25 cellular contexts compared by ENCODE assay signal in the genomic region with DNA sequence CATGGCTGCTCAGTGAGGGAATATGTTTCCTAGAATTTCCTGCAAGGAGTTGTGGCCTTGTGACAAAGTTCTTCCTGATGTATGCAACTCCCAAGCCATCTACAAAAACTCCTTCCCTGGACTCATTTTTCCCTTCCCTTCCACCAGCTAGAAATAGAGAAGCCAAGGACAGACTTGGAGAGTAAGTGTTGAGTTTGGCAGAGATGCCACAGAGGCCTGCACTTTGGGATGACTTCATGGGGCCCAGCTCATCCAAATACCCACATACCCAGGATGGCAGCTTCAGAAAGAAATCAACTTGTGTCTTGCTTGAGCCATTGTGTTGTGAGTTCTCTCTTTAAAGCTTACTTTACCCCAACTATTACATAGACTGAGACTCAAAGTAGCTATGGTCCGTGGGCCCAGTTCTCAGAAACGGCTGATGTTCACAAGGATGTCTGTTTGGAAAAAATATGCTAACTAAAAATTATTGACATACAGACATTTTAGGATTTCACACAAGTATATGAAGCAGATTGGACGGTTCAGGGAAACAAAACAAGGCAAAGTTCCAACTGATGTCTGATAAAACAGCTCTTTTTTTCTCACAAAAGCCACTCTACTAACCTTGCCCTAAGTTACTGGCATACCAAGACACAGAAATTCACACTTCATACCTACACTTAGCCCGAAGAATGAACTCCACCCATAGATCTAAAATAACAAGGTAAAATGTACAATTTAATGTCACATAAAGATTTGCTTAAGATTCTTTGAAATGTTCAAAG.
A peak's percentile ranks its signal among the peaks of the same experiment; 100 is the strongest.
DNase-seq lines count a peak whose midpoint lies in the region; ATAC-seq and TF ChIP-seq lines count a peak whose summit lies in the region.
"Had no signal": no experiment of that assay in that cellular context is flagged by ENCODE, and none has a peak within 500 bp of the region (broad histone marks: within the 10 kb centered on the region; RNA-seq: fewer than 3 reads in every experiment).

No MANE protein-coding gene starts in this region.

- H3K4me1 ChIP-seq in adipocyte (ENCODE audit: control insufficient read depth, insufficient read depth, low read length) = peaks cover 35% of the 10 kb centered on the region
- H3K4me1 ChIP-seq in thoracic aorta (ENCODE audit: control insufficient read depth in 1 of 2, low read depth in 2 of 2) = peaks cover 15 to 49% of the 10 kb centered on the region in 2 donors
- H3K4me1 ChIP-seq: testis had no signal

- DNase-seq in HS-27A (ENCODE audit: low read depth) (peak; percentile 47), adipocyte (ENCODE audit: low read depth) (no peak), fibroblast of pulmonary artery (ENCODE audit: low read depth) (peak; percentile 6), thoracic aorta (ENCODE audit: low spot score) (no peak), GOT3 (lab: John Stamatoyannopoulos, UW) (no peak), cerebellar cortex (ENCODE audit: low spot score) (no peak), RWPE1 (ENCODE audit: low spot score) (no peak), mucosa of gallbladder (ENCODE audit: low spot score) (no peak)
- DNase-seq: activated CD4-positive, alpha-beta T cell treated with anti-CD3 and anti-CD28 coated beads for 4 hours; activated CD8-positive, alpha-beta memory T cell treated with anti-CD3 and anti-CD28 coated beads for 24 hours; activated gamma-delta T cell treated with Interleukin-2 at 50 U/mL for 16 hours; activated T-cell treated with anti-CD3 and anti-CD28 coated beads, Interleukin-2, amount 50 U/mL, for 24 hours; CD8-positive, alpha-beta memory T cell; central memory CD4-positive, alpha-beta T cell; DMS153; Kasumi-1; left colon; natural killer cell; NCI-H1092; NCI-H187; NCI-H69; stimulated activated CD4-positive, alpha-beta T cell treated with anti-CD3 and anti-CD28 coated beads, Interleukin-12 subunit alpha, Interleukin-12 subunit beta, amount 100 ng/mL, for 4 hours; stimulated activated CD4-positive, alpha-beta T cell treated with anti-CD3 and anti-CD28 coated beads, Interleukin-4, amount 100 ng/mL, for 4 hours; stimulated activated naive CD4-positive, alpha-beta T cell; testis had no signal

- ATAC-seq in thoracic aorta (ENCODE audit: insufficient number of reproducible peaks, low FRiP score, low read depth) = no peak
- ATAC-seq: left colon, natural killer cell had no signal

- H3K27ac ChIP-seq in thoracic aorta (peak overlapping the region; percentile 66 to 72), RWPE1 (no peak overlapping the region)
- H3K27ac ChIP-seq: testis had no signal

- peak overlapping the region; percentile 77 for H3K9ac ChIP-seq in adipocyte (ENCODE audit: low read length)

- peak overlapping the region; percentile 58 for H3K4me3 ChIP-seq in adipocyte (ENCODE audit: low read length)
- H3K4me3 ChIP-seq in fibroblast of pulmonary artery (replicated peaks; ENCODE audit: low read depth, low read length) = no peak overlapping the region
- H3K4me3 ChIP-seq in thoracic aorta = no peak overlapping the region
- H3K4me3 ChIP-seq: testis had no signal

- TF ChIP-seq CTCF in fibroblast of pulmonary artery (IDR thresholded peaks at IDR 0.05; ENCODE audit: low read length, missing control alignments) (no peak), thoracic aorta (IDR thresholded peaks at IDR 0.05) (no peak), RWPE1 (conservative IDR thresholded peaks at IDR 0.05; ENCODE audit: low read depth) (no peak)

- no peaks in the 10 kb centered on the region for H3K27me3 ChIP-seq in adipocyte (replicated peaks; ENCODE audit: control insufficient read depth, insufficient read depth, low read length)
- no peaks in the 10 kb centered on the region for H3K27me3 ChIP-seq in thoracic aorta (replicated peaks; ENCODE audit: insufficient read depth)
- H3K27me3 ChIP-seq: testis had no signal

- CTCF ChIA-PET in RWPE1 (lab: Yijun Ruan, JAX) = no interaction called here

- H3K9me3 ChIP-seq in adipocyte (ENCODE audit: control insufficient read depth, low read length) (no peaks in the 10 kb centered on the region), thoracic aorta (no peaks in the 10 kb centered on the region)
- H3K9me3 ChIP-seq: testis had no signal

- POLR2A ChIA-PET in RWPE1 (lab: Yijun Ruan, JAX; ENCODE audit: low non-redundant PET) = no interaction called here

- no peaks in the 10 kb centered on the region for H3K36me3 ChIP-seq in adipocyte (ENCODE audit: control insufficient read depth, insufficient read depth, low read length, severe bottlenecking)
- H3K36me3 ChIP-seq in thoracic aorta = no peaks in the 10 kb centered on the region

Comparison
In these comparisons a context has a peak if more than half of its experiments do, and no peak if none do; other contexts are left out.
1. DNase-seq: peak in HS-27A (single experiment) and fibroblast of pulmonary artery (single experiment); none in adipocyte (single experiment), thoracic aorta (single experiment), GOT3 (single experiment), cerebellar cortex (single experiment), RWPE1 (single experiment) and mucosa of gallbladder (single experiment).